In genomic region chr17:50866950-50867855, GRCh38 we compare ENCODE assay signal across 8 cellular contexts. TPM values are rescaled to one million over a fixed set of nuclear protein-coding genes. Genes with fewer than 3 reads are reported as not detected.
DNase-seq lines count a peak whose midpoint lies in the region; ATAC-seq, FAIRE-seq and TF ChIP-seq lines count a peak whose summit lies in the region.

No MANE protein-coding gene starts in this region.

- H3K4me1 ChIP-seq in kidney (ENCODE audit: control insufficient read depth in 1 of 2, insufficient read depth in 1 of 2, low read depth in 1 of 2, low read length in 2 of 2) = peaks cover 5 to 7% of the 10 kb centered on the region in 2 donors

- ATAC-seq in HG03432 (IDR thresholded peaks at IDR 0.05; ENCODE audit: unreplicated experiment) = peak; percentile 44

- H3K36me3 ChIP-seq in kidney (ENCODE audit: control insufficient read depth in 1 of 2, insufficient read depth in 2 of 2, low read length in 2 of 2) = peaks cover 11 to 12% of the 10 kb centered on the region in 2 donors

- peak; percentile 86 for DNase-seq in AG10803 (ENCODE audit: low read depth)
- peak; percentile 94 for DNase-seq in NCI-H510A (lab: John Stamatoyannopoulos, UW)
- DNase-seq in activated CD4-positive, alpha-beta T cell treated with anti-CD3 and anti-CD28 coated beads for 1 hour = peak; percentile 71
- DNase-seq in cerebellum (ENCODE audit: low spot score) = peak; percentile 95
- peak; percentile 98 for DNase-seq in kidney
- DNase-seq in stimulated activated CD4-positive, alpha-beta T cell treated with anti-CD3 and anti-CD28 coated beads, Interleukin-12 subunit alpha, Interleukin-12 subunit beta, amount 100 ng/mL, for 48 hours (ENCODE audit: low read depth in 2 of 3, low spot score in 1 of 3) = peak; percentile 74 to 81 (median 77)

- FAIRE-seq in kidney (lab: Jason Lieb, UNC) = peak; percentile 23

- intact Hi-C loops in kidney (cut with DNase I) = no loop called here

- peak; percentile 69 for TF ChIP-seq POLR2A in GM19099 (IDR thresholded peaks at IDR 0.05; ENCODE audit: extremely low read depth, insufficient read length, low read depth)

- H3K4me3 ChIP-seq in AG10803 (ENCODE audit: low read length) (peak overlapping the region; percentile 80), kidney (ENCODE audit: low read length in 2 of 2) (peak overlapping the region; percentile 75 to 97)

- peak overlapping the region; percentile 95 to 100 for H3K9ac ChIP-seq in kidney (ENCODE audit: low read length in 2 of 2)

- TF ChIP-seq CTCF in AG10803 (conservative IDR thresholded peaks at IDR 0.05; ENCODE audit: low read length) (no peak), kidney (IDR thresholded peaks at IDR 0.05; ENCODE audit: borderline replicate concordance, extremely low read depth, insufficient read depth) (no peak)

- H3K9me3 ChIP-seq in kidney (ENCODE audit: control insufficient read depth in 1 of 2, low read length in 2 of 2) = no peaks in the 10 kb centered on the region

- H3K27ac ChIP-seq in kidney (ENCODE audit: low read depth in 2 of 2, low read length in 2 of 2) = peak overlapping the region; percentile 99 to 100

RNA-seq across cellular contexts. Expression of gene TOB1, which starts 1.0 kb away (rescaled TPM):
- total RNA-seq in cerebellum = 13.0 TPM
- total RNA-seq in kidney = 141 TPM
- polyA plus RNA-seq in kidney (ENCODE audit: insufficient read depth, low read depth, low replicate concordance) = 52.5 TPM

RNA-seq across cellular contexts. Expression of gene WFIKKN2, which starts 31.8 kb away (rescaled TPM):
- 6.3 TPM for total RNA-seq in cerebellum
- 0.09 TPM for total RNA-seq in kidney
- polyA plus RNA-seq in kidney (ENCODE audit: insufficient read depth, low read depth, low replicate concordance) = not detected

Comparison
In these comparisons a context has a peak if more than half of its experiments do, and no peak if none do; other contexts are left out.
1. Peak in every context shown above with its lines: DNase-seq, ATAC-seq, H3K4me3 ChIP-seq and H3K27ac ChIP-seq.
2. RNA of gene TOB1, which starts 1.0 kb away (total RNA-seq): 141 TPM in kidney (single experiment); 13.0 TPM in cerebellum (single experiment); every median in the first group is over 10 times any median in the second.